ENCODE assay signal across 1 cellular context in the genomic region with DNA sequence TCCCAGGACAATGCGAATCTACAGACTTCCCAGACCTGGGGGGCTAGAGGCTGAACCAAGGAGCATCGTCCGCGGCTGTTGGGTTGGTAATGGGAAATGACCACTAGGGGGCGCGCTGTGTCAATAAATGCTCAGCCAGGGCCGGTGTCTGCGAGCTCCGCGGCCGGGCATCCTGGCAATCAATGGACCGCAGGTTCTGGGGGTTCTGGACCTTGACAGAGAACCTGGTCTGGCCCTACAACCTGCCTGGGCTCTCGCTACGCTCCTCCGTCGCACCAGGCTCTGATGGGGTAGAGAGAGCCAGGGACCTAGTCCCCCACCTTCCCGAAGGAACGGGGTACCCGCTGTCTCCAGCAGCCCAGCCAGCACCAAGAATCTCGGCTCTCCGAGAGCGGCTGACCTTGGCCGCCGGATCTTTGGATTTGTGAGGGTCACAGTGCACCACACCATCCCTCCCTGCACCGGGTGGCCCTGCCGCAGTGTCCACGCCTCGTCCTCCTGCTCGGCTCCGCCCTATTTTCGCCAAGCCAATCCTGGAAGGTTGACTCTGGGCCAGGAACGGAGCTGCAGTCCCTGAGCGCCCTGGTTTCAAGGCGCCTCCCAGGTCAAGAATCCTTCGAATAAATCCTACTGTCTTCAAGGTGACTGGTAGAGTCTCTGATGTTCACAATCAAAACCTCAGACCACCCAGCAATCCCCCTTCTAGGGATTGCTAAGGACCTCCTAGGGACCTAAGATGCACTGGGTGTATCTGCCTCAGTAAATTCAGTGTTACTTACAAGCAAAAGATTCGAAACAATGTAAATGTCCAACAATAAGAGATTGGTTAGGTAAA.
TF ChIP-seq lines count a peak whose summit lies in the region.

No MANE protein-coding gene starts in this region.

TF ChIP-seq in HepG2, 621 proteins besides CTCF, POLR2A, EP300 and RAD21 (continued from another document):
- TF ChIP-seq, protein P1, sequence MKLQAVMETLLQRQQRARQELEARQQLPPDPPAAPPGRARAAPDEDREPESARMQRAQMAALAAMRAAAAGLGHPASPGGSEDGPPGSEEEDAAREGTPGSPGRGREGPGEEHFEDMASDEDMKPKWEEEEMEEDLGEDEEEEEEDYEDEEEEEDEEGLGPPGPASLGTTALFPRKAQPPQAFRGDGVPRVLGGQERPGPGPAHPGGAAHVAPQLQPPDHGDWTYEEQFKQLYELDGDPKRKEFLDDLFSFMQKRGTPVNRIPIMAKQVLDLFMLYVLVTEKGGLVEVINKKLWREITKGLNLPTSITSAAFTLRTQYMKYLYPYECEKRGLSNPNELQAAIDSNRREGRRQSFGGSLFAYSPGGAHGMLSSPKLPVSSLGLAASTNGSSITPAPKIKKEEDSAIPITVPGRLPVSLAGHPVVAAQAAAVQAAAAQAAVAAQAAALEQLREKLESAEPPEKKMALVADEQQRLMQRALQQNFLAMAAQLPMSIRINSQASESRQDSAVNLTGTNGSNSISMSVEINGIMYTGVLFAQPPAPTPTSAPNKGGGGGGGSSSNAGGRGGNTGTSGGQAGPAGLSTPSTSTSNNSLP (IDR thresholded peaks at IDR 0.05; ENCODE audit: low read depth, low read length): no peak
- TF ChIP-seq ZNF674 (CRISPR knock-in tag; IDR thresholded peaks at IDR 0.05; ENCODE audit: low read depth): 0 out of 2 replicates have a peak, but pooled peaks have one; percentile 51
- TF ChIP-seq ZNF552 (CRISPR knock-in tag; IDR thresholded peaks at IDR 0.05; ENCODE audit: borderline replicate concordance): no peak; the same call in 1 of the 2 replicates
- TF ChIP-seq GATAD1 (CRISPR knock-in tag; IDR thresholded peaks at IDR 0.05): peak; percentile 52
- no peak for TF ChIP-seq ZNF180 (CRISPR knock-in tag; IDR thresholded peaks at IDR 0.05; ENCODE audit: borderline replicate concordance, low read depth)
- no peak for TF ChIP-seq SIN3B (IDR thresholded peaks at IDR 0.05; ENCODE audit: low read length)
- TF ChIP-seq ZNF572 (CRISPR knock-in tag; IDR thresholded peaks at IDR 0.05): no peak
- TF ChIP-seq NFE2 (CRISPR knock-in tag; IDR thresholded peaks at IDR 0.05): no peak
- TF ChIP-seq KLF13 (CRISPR knock-in tag; IDR thresholded peaks at IDR 0.05): no peak
- TF ChIP-seq ZNF780A (CRISPR knock-in tag; IDR thresholded peaks at IDR 0.05): no peak
- peak; percentile 70; the same call in 1 of the 2 replicates for TF ChIP-seq ZNF747 (CRISPR knock-in tag; IDR thresholded peaks at IDR 0.05; ENCODE audit: borderline replicate concordance)
- TF ChIP-seq NONO (IDR thresholded peaks at IDR 0.05): no peak
- TF ChIP-seq NONO (CRISPR knock-in tag; conservative IDR thresholded peaks at IDR 0.05): peak; percentile 79
- no peak for TF ChIP-seq NFYB (CRISPR knock-in tag; IDR thresholded peaks at IDR 0.05)
- TF ChIP-seq HNRNPH1 (optimal IDR thresholded peaks at IDR 0.05; ENCODE audit: low read depth, low read length): no peak
- TF ChIP-seq CREM (IDR thresholded peaks at IDR 0.05): no peak; the same call in 1 of the 2 replicates
- TF ChIP-seq CREM (CRISPR knock-in tag; IDR thresholded peaks at IDR 0.05): no peak
